Comparison of ENCODE assay signal across 31 cellular contexts in the genomic region with DNA sequence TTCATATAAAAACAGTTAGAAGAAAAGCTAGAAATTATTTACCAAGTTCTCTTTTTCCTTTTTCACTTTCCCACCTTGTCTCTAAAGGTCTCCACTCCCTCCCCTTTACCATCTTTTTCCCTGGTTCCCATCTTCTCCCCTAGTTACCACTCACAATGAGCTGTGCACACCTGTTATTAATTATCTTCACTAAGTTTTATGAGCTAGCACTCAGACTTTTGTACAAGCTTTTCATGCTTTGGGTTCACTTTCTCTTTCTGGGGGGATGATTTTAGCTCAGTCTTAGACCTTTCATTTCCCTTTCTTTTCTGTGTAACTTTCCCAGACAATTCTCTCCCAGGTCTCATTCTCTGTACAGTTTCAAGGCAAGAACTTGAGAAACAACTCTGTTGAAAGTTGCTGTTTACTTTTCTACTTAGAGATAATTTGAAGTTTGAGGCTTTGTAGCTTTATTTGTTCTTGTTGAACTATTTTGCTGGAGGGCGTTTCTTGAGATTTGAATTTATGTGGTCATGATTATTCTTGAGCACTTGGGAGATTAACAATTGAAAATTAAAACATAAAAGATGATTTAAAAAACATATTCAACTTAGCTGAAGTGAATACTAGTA. TPM values are rescaled to one million over a fixed set of nuclear protein-coding genes. Genes with fewer than 3 reads are reported as not detected.
A peak's percentile ranks its signal among the peaks of the same experiment; 100 is the strongest.
DNase-seq lines count a peak whose midpoint lies in the region; ATAC-seq, FAIRE-seq and TF ChIP-seq lines count a peak whose summit lies in the region.
"Had no signal": no experiment of that assay in that cellular context is flagged by ENCODE, and none has a peak within 500 bp of the region (broad histone marks: within the 10 kb centered on the region; RNA-seq: fewer than 3 reads in every experiment).

No MANE protein-coding gene starts in this region.

- H2AFZ ChIP-seq in SK-N-SH (ENCODE audit: low read depth) = no peak overlapping the region
- H2AFZ ChIP-seq: neural progenitor cell had no signal

- WGBS in SK-N-SH (ENCODE audit: low lambda C conversion rate) = 31% methylated on average over 1 of the region's 1 CpG
- 22 to 51% (median 28%) methylated on average over 1 of the region's 1 CpG for WGBS in small intestine, 3 donors

- no peak for TF ChIP-seq RAD21 in SK-N-SH (IDR thresholded peaks at IDR 0.05; ENCODE audit: low read length)

- H3K9me3 ChIP-seq in SK-N-SH (no peaks in the 10 kb centered on the region; the same call in none of the 2 replicates), small intestine (ENCODE audit: control insufficient read depth, low read depth) (no peaks in the 10 kb centered on the region)
- H3K9me3 ChIP-seq: SJSA1, testis had no signal

- peak overlapping the region; percentile 31; the same call in 1 of the 2 replicates for H3K4me2 ChIP-seq in SK-N-SH
- H3K4me2 ChIP-seq: neural progenitor cell had no signal

- TF ChIP-seq EP300 in SK-N-SH (IDR thresholded peaks at IDR 0.05; ENCODE audit: borderline replicate concordance in 1 of 2, low read depth in 1 of 2, low read length in 1 of 2) = no peak

- no peaks in the 10 kb centered on the region for H4K20me1 ChIP-seq in SK-N-SH (ENCODE audit: insufficient read depth)

- H3K4me3 ChIP-seq in SK-N-SH (ENCODE audit: low read depth in 2 of 2, low read length in 1 of 2) (no peak overlapping the region), fibroblast of the aortic adventitia (ENCODE audit: low read depth, low read length) (no peak overlapping the region), small intestine (ENCODE audit: low read depth in 1 of 2, low read length in 2 of 2) (no peak overlapping the region)
- H3K4me3 ChIP-seq: cardiac muscle cell, neural progenitor cell, SJSA1, testis had no signal

- POLR2A ChIA-PET in SK-N-SH (lab: Yijun Ruan, JAX) = no interaction called here

- no peaks in the 10 kb centered on the region for H3K9me2 ChIP-seq in SK-N-SH

- TF ChIP-seq CTCF in SK-N-SH (IDR thresholded peaks at IDR 0.05) (no peak), fibroblast of the aortic adventitia (IDR thresholded peaks at IDR 0.05; ENCODE audit: insufficient read depth, low read length) (no peak)

- H3K79me2 ChIP-seq in SK-N-SH (ENCODE audit: insufficient read depth) = peaks cover 47% of the 10 kb centered on the region

- H3K27me3 ChIP-seq in SK-N-SH (ENCODE audit: insufficient read depth) = no peaks in the 10 kb centered on the region
- no peaks in the 10 kb centered on the region for H3K27me3 ChIP-seq in small intestine (ENCODE audit: control insufficient read depth in 2 of 2, insufficient read depth in 2 of 2, low read length in 2 of 2)
- H3K27me3 ChIP-seq: cardiac muscle cell, neural progenitor cell, SJSA1, testis had no signal

- FAIRE-seq in GM19239 (lab: Jason Lieb, UNC) (peak; percentile 21), small intestine (lab: Jason Lieb, UNC) (peak; percentile 36), urothelium cell line (lab: Jason Lieb, UNC) (no peak), HTR-8/SVneo (lab: Jason Lieb, UNC) (no peak)
- FAIRE-seq: RCC 7860 had no signal

- H3K36me3 ChIP-seq in SK-N-SH (replicated peaks in 1 of 2; ENCODE audit: control insufficient read depth in 1 of 2, insufficient read depth in 2 of 2, low read length in 1 of 2) = peaks cover 0 to 13% of the 10 kb centered on the region in 2 experiments
- H3K36me3 ChIP-seq in small intestine (ENCODE audit: control insufficient read depth in 2 of 2, insufficient read depth in 2 of 2, low read length in 2 of 2) = no peaks in the 10 kb centered on the region
- H3K36me3 ChIP-seq: cardiac muscle cell, neural progenitor cell, SJSA1 had no signal

- H3K9ac ChIP-seq in SK-N-SH = peak overlapping the region; percentile 30; the same call in 1 of the 2 replicates
- H3K9ac ChIP-seq: neural progenitor cell had no signal

- DNase-seq in GM19239 (ENCODE audit: insufficient read length, low spot score) (no peak), SK-N-SH (no peak), fibroblast of the aortic adventitia (ENCODE audit: low read depth) (peak; percentile 19), small intestine (no peak), ecto neural progenitor cell (ENCODE audit: low spot score) (no peak), urothelium cell line (ENCODE audit: low spot score) (no peak), HTR-8/SVneo (ENCODE audit: insufficient read length, low spot score) (no peak)
- DNase-seq: activated CD4-positive, alpha-beta memory T cell treated with anti-CD3 and anti-CD28 coated beads, Interleukin-2, amount 10 ng/mL, durations not matched to agents 7 days and 5 days; activated CD4-positive, CD25-positive, alpha-beta regulatory T cell treated with anti-CD3 and anti-CD28 coated beads, Interleukin-2, amount 50 U/mL, for 72 hours; activated CD8-positive, alpha-beta memory T cell treated with anti-CD3 and anti-CD28 coated beads, Interleukin-2, amount 50 U/mL, for 48 hours; anterior cingulate cortex; CD4-positive, CD25-positive, alpha-beta regulatory T cell; GOT3; head of caudate nucleus; Karpas-422; kidney glomerular epithelial cell; MV-4-11; NCI-H1694 treated with DMSO at 0.1 percent for 48 hours; NCI-H2171 treated with DMSO at 0.1 percent for 48 hours; NCI-H524; stimulated activated naive CD4-positive, alpha-beta T cell treated with Interleukin-2 at 50 U/mL for 16 hours; testis had no signal

- H3F3A ChIP-seq in SK-N-SH (replicated peaks; ENCODE audit: insufficient read depth) = peaks cover 41% of the 10 kb centered on the region

- CTCF ChIA-PET in SK-N-SH (lab: Yijun Ruan, JAX) = no interaction called here

- ATAC-seq in esophagus mucosa = no peak
- ATAC-seq: activated naive CD4-positive, alpha-beta T cell treated with anti-CD3 and anti-CD28 coated beads, Interleukin-2, amount 50 U/mL, for 72 hours; sciatic nerve had no signal

- peak overlapping the region; percentile 25 to 72; a peak in 3 of 4 replicates for H3K27ac ChIP-seq in SK-N-SH (ENCODE audit: low read depth in 2 of 2, low read length in 1 of 2)
- no peak overlapping the region for H3K27ac ChIP-seq in small intestine (ENCODE audit: low read depth in 1 of 2, low read length in 1 of 2)
- H3K27ac ChIP-seq: cardiac muscle cell, HL-60, neural progenitor cell, SJSA1, testis had no signal

- H3K4me1 ChIP-seq in SK-N-SH (ENCODE audit: control insufficient read depth in 1 of 2, insufficient read depth in 2 of 2, low read depth in 1 of 2, low read length in 1 of 2) = peaks cover 0 to 20% of the 10 kb centered on the region in 2 experiments; a peak in 3 of 4 replicates
- H3K4me1 ChIP-seq in small intestine (ENCODE audit: control insufficient read depth in 2 of 2, insufficient read depth in 1 of 2, low read depth in 1 of 2, low read length in 1 of 2) = no peaks in the 10 kb centered on the region
- H3K4me1 ChIP-seq: neural progenitor cell, testis had no signal

TF ChIP-seq in SK-N-SH, 30 proteins besides CTCF, POLR2A, EP300 and RAD21:
- TF ChIP-seq TCF12 (IDR thresholded peaks at IDR 0.05) (peak; percentile 74), NFIC (IDR thresholded peaks at IDR 0.05; ENCODE audit: borderline replicate concordance) (no peak)

RNA-seq across cellular contexts. Expression of gene AADAC, which starts 24.0 kb away (rescaled TPM):
- polyA plus RNA-seq in SK-N-SH (2012; rRNA removed) (1.2 and 3.5 TPM in 2 replicates), small intestine (100 to 1,000 TPM in 2 of 3 donors, 10 to 100 TPM in 1; 55.5 to 142 (median 101) TPM)
- polyA plus RNA-seq in SK-N-SH (2012; cell fraction: cytosol; rRNA removed) = 0.39 and 0.64 TPM in 2 replicates
- polyA plus RNA-seq in SK-N-SH (2012; cell fraction: nucleus; rRNA removed) = 7.0 and 16.3 TPM in 2 replicates
- total RNA-seq in fibroblast of the aortic adventitia (ENCODE audit: low replicate concordance) (23.3 and 138 TPM in 2 replicates), esophagus mucosa (0.44 TPM)
- total RNA-seq: activated CD4-positive, alpha-beta memory T cell treated with anti-CD3 and anti-CD28 coated beads, Interleukin-2, amount 10 ng/mL, durations not matched to agents 7 days and 5 days; activated naive CD4-positive, alpha-beta T cell treated with anti-CD3 and anti-CD28 coated beads, Interleukin-2, amount 50 U/mL, for 72 hours; activated T-helper 2 cell treated with anti-CD3 and anti-CD28 coated beads, Interferon-gamma antibody, Interleukin-2, Interleukin-4, amounts not matched to agents 10 μg/mL and 5 μg/mL and 100 μg/mL, durations not matched to agents 14 hours and 24 hours and 36 hours; cardiac muscle cell; CD4-positive, CD25-positive, alpha-beta regulatory T cell; sciatic nerve had no signal
- polyA plus RNA-seq: CD4-positive, CD25-positive, alpha-beta regulatory T cell had no signal

RNA-seq across cellular contexts. Expression of gene AADACL2, which starts 56.2 kb away (rescaled TPM):
- polyA plus RNA-seq in SK-N-SH (2012; rRNA removed) (not detected in 2 replicates), small intestine (under 1 TPM in 1 of 3 donors, not detected in 2; 0.60 TPM)
- not detected in 2 replicates for polyA plus RNA-seq in SK-N-SH (2012; cell fraction: cytosol; rRNA removed)
- polyA plus RNA-seq in SK-N-SH (2012; cell fraction: nucleus; rRNA removed) = not detected in 2 replicates
- total RNA-seq in fibroblast of the aortic adventitia (ENCODE audit: low replicate concordance) (0.90 TPM in 1 of 2 replicates, not detected in the other), esophagus mucosa (not detected)
- total RNA-seq: activated CD4-positive, alpha-beta memory T cell treated with anti-CD3 and anti-CD28 coated beads, Interleukin-2, amount 10 ng/mL, durations not matched to agents 7 days and 5 days; activated naive CD4-positive, alpha-beta T cell treated with anti-CD3 and anti-CD28 coated beads, Interleukin-2, amount 50 U/mL, for 72 hours; activated T-helper 2 cell treated with anti-CD3 and anti-CD28 coated beads, Interferon-gamma antibody, Interleukin-2, Interleukin-4, amounts not matched to agents 10 μg/mL and 5 μg/mL and 100 μg/mL, durations not matched to agents 14 hours and 24 hours and 36 hours; cardiac muscle cell; CD4-positive, CD25-positive, alpha-beta regulatory T cell; sciatic nerve; SJSA1; testis had no signal
- polyA plus RNA-seq: cardiac muscle cell; CD4-positive, CD25-positive, alpha-beta regulatory T cell had no signal

Comparison
In these comparisons a context has a peak if more than half of its experiments do, and no peak if none do; other contexts are left out.
1. H3K27ac ChIP-seq: peak in SK-N-SH (2 of 2); none in small intestine (0 of 2).
2. RNA of gene AADAC, which starts 24.0 kb away (total RNA-seq): 23.3 to 138 TPM in fibroblast of the aortic adventitia; 0.44 TPM in esophagus mucosa (single experiment); every median in the first group is over 10 times any median in the second.